14 cellular contexts compared by ENCODE assay signal in the genomic region with DNA sequence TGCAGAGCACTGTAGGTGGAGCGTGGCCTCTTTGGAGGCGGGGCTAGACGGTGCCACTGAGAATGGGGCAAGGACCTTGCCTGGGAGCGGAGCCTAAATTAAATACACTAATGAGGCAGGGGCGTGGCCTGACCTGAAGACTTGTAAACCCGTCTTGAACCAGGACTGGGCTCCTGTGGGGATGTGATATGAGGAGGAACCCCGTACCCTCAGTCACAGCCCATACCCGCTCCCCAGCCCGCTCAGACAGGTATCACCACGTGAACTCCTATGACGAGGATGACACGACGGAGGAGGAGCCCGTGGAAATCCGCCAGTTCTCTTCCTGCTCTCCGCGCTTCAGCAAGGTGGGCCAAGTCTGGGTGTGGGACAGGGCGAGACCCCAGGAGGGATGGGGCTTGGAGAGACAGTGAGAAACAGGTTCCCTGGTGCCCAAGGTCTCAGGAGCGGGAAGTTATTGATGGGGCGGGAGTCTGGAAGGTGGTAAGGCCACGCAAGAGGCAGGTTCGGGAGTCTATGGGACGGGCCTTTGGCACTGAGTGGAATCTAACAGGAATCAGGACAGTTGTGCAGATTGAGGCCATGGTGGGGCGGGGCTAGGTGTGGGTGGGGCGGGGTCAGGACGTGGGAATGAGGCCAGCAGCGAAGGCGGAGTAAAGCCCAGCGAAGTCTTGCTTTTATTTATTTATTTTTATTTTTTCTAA. TPM values are rescaled to one million over a fixed set of nuclear protein-coding genes. Genes with fewer than 3 reads are reported as not detected.
A peak's percentile ranks its signal among the peaks of the same experiment; 100 is the strongest.
DNase-seq lines count a peak whose midpoint lies in the region; TF ChIP-seq lines count a peak whose summit lies in the region.
"Had no signal": no experiment of that assay in that cellular context is flagged by ENCODE, and none has a peak within 500 bp of the region (broad histone marks: within the 10 kb centered on the region; RNA-seq: fewer than 3 reads in every experiment).

No MANE protein-coding gene starts in this region.

- no peaks in the 10 kb centered on the region for H3K27me3 Mint-ChIP-seq in T-helper 2 cell treated with Interferon-gamma antibody and Interleukin-4, amounts not matched to agents 5 μg/mL and 100 μg/mL, for 36 hours (ENCODE audit: low read depth)
- H3K27me3 Mint-ChIP-seq in glutamatergic neuron (ENCODE audit: unreplicated experiment) (peaks cover 9% of the 10 kb centered on the region), progenitor cell of endocrine pancreas (peaks cover 3% of the 10 kb centered on the region)
- H3K27me3 Mint-ChIP-seq: activated CD8-positive, alpha-beta T cell treated with anti-CD3 and anti-CD28 coated beads for 36 hours had no signal

- DNase-seq in T-helper 2 cell treated with Interferon-gamma antibody and Interleukin-4, amounts not matched to agents 5 μg/mL and 100 μg/mL, for 36 hours (ENCODE audit: low spot score): no peak
- DNase-seq in T-helper 2 cell (no peak), RWPE1 (ENCODE audit: low spot score) (no peak), glutamatergic neuron (no peak), progenitor cell of endocrine pancreas (ENCODE audit: low spot score, unreplicated experiment) (no peak), ascending aorta (ENCODE audit: low spot score in 2 of 2) (no peak), caudate nucleus (lab: John Stamatoyannopoulos, UW) (no peak), DMS53 (lab: John Stamatoyannopoulos, UW) (no peak)
- DNase-seq: amniotic stem cell, NCI-H2171 treated with DMSO at 0.1 percent for 48 hours, T1000 had no signal

- no peak for TF ChIP-seq CTCF in RWPE1 (conservative IDR thresholded peaks at IDR 0.05; ENCODE audit: low read depth)
- TF ChIP-seq CTCF in glutamatergic neuron (IDR thresholded peaks at IDR 0.05; ENCODE audit: partially characterized antibody, unreplicated experiment): no peak
- TF ChIP-seq CTCF in progenitor cell of endocrine pancreas (IDR thresholded peaks at IDR 0.05; ENCODE audit: unreplicated experiment): no peak
- TF ChIP-seq CTCF in ascending aorta (IDR thresholded peaks at IDR 0.05): no peak

- peaks cover 0 to 3% of the 10 kb centered on the region in 2 donors for H3K4me1 ChIP-seq in ascending aorta

- H3K4me1 Mint-ChIP-seq in T-helper 2 cell treated with Interferon-gamma antibody and Interleukin-4, amounts not matched to agents 5 μg/mL and 100 μg/mL, for 36 hours (ENCODE audit: low read depth): peaks cover 14% of the 10 kb centered on the region
- H3K4me1 Mint-ChIP-seq in glutamatergic neuron (ENCODE audit: low read depth, unreplicated experiment) (peaks cover 7% of the 10 kb centered on the region), progenitor cell of endocrine pancreas (ENCODE audit: low read depth) (peaks cover 2% of the 10 kb centered on the region)

- H3K27ac ChIP-seq in RWPE1 (peak overlapping the region; percentile 25; the same call in 1 of the 2 replicates), ascending aorta (no peak overlapping the region), caudate nucleus (ENCODE audit: low read depth, low read length) (no peak overlapping the region)

- H3K27ac Mint-ChIP-seq in T-helper 2 cell treated with Interferon-gamma antibody and Interleukin-4, amounts not matched to agents 5 μg/mL and 100 μg/mL, for 36 hours: no peak overlapping the region
- H3K27ac Mint-ChIP-seq in glutamatergic neuron (ENCODE audit: unreplicated experiment): peak overlapping the region; percentile 52
- peak overlapping the region; percentile 73 for H3K27ac Mint-ChIP-seq in progenitor cell of endocrine pancreas

- no peak overlapping the region for H3K4me3 ChIP-seq in ascending aorta

- POLR2A ChIA-PET in RWPE1 (lab: Yijun Ruan, JAX; ENCODE audit: low non-redundant PET): no interaction called here

- no peaks in the 10 kb centered on the region for H3K36me3 ChIP-seq in ascending aorta
- H3K36me3 ChIP-seq: transverse colon had no signal

- H3K9me3 Mint-ChIP-seq in T-helper 2 cell treated with Interferon-gamma antibody and Interleukin-4, amounts not matched to agents 5 μg/mL and 100 μg/mL, for 36 hours: no peaks in the 10 kb centered on the region
- H3K9me3 Mint-ChIP-seq in glutamatergic neuron (ENCODE audit: unreplicated experiment) (peaks cover 9% of the 10 kb centered on the region), progenitor cell of endocrine pancreas (ENCODE audit: low read depth) (no peaks in the 10 kb centered on the region)
- H3K9me3 Mint-ChIP-seq: activated CD8-positive, alpha-beta T cell treated with anti-CD3 and anti-CD28 coated beads for 36 hours had no signal

- H3K4me3 Mint-ChIP-seq in T-helper 2 cell treated with Interferon-gamma antibody and Interleukin-4, amounts not matched to agents 5 μg/mL and 100 μg/mL, for 36 hours: peak overlapping the region; percentile 74
- H3K4me3 Mint-ChIP-seq in glutamatergic neuron (ENCODE audit: unreplicated experiment) (peak overlapping the region; percentile 25), progenitor cell of endocrine pancreas (ENCODE audit: low read depth) (peak overlapping the region; percentile 38)

- no peaks in the 10 kb centered on the region for H3K27me3 ChIP-seq in ascending aorta
- H3K27me3 ChIP-seq: transverse colon had no signal

- no peaks in the 10 kb centered on the region for H3K9me3 ChIP-seq in ascending aorta
- H3K9me3 ChIP-seq: transverse colon had no signal

- intact Hi-C loops in ascending aorta (cut with DNase I): no loop called here

- no peaks in the 10 kb centered on the region for H3K36me3 Mint-ChIP-seq in T-helper 2 cell treated with Interferon-gamma antibody and Interleukin-4, amounts not matched to agents 5 μg/mL and 100 μg/mL, for 36 hours (ENCODE audit: low read depth)
- H3K36me3 Mint-ChIP-seq in glutamatergic neuron (ENCODE audit: unreplicated experiment) (no peaks in the 10 kb centered on the region), progenitor cell of endocrine pancreas (ENCODE audit: insufficient read depth) (peaks cover 3% of the 10 kb centered on the region)

- CTCF ChIA-PET in RWPE1 (lab: Yijun Ruan, JAX): no interaction called here

RNA-seq across cellular contexts. Expression of gene DNASE2, which starts 14.7 kb away (rescaled TPM):
- 7.9 TPM for total RNA-seq in glutamatergic neuron (ENCODE audit: unreplicated experiment)
- total RNA-seq in progenitor cell of endocrine pancreas: 26.0 and 31.7 TPM in 2 replicates
- total RNA-seq in ascending aorta: 76.8 TPM

RNA-seq across cellular contexts. Expression of gene KLF1, which starts 20.4 kb away (rescaled TPM):
- not detected for total RNA-seq in glutamatergic neuron (ENCODE audit: unreplicated experiment)
- not detected in 2 replicates for total RNA-seq in progenitor cell of endocrine pancreas
- total RNA-seq in ascending aorta: not detected
- total RNA-seq: A172 had no signal

RNA-seq across cellular contexts. Expression of gene GCDH, which starts 24.4 kb away (rescaled TPM):
- total RNA-seq in glutamatergic neuron (ENCODE audit: unreplicated experiment) (34.2 TPM), progenitor cell of endocrine pancreas (59.3 and 60.6 TPM in 2 replicates), ascending aorta (20.6 TPM)

RNA-seq across cellular contexts. Expression of gene MAST1, which starts 28.3 kb away (rescaled TPM):
- 230 TPM for total RNA-seq in glutamatergic neuron (ENCODE audit: unreplicated experiment)
- total RNA-seq in progenitor cell of endocrine pancreas: 5.3 and 5.9 TPM in 2 replicates
- 2.0 TPM for total RNA-seq in ascending aorta

RNA-seq across cellular contexts. Expression of gene RTBDN, which starts 32.2 kb away (rescaled TPM):
- total RNA-seq in glutamatergic neuron (ENCODE audit: unreplicated experiment) (4.8 TPM), progenitor cell of endocrine pancreas (not detected in 2 replicates), ascending aorta (not detected)
- total RNA-seq: A172; activated CD8-positive, alpha-beta T cell treated with anti-CD3 and anti-CD28 coated beads for 36 hours; transverse colon had no signal
